Comparison of ENCODE assay signal across 14 cellular contexts in the genomic region with DNA sequence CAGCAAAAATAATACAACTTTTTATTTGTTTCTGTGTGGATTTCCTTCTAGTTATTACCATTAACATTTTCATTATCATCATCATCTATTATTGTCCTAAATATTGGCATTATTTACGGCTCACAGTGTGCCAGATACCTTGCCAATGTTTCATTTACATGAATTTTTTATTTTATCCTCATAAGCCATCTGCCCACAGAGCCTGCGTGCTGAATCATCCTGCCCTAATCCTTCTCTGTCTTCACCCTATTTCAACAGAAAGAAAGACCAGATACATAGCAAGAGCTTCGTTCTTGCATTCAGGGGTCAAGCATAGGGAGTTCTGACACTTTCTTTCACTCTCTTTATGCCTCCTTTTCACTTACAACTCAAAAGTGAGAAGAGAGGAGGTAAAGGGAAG.
DNase-seq lines count a peak whose midpoint lies in the region; ATAC-seq and TF ChIP-seq lines count a peak whose summit lies in the region.
"Had no signal": no experiment of that assay in that cellular context is flagged by ENCODE, and none has a peak within 500 bp of the region (broad histone marks: within the 10 kb centered on the region; RNA-seq: fewer than 3 reads in every experiment).

No MANE protein-coding gene starts in this region.

- H3K4me1 ChIP-seq in ACC112 (ENCODE audit: control insufficient read depth, insufficient read depth, low read length, unreplicated experiment): no peaks in the 10 kb centered on the region
- H3K4me1 ChIP-seq in adipocyte (ENCODE audit: control insufficient read depth, insufficient read depth, low read length): peaks cover 5% of the 10 kb centered on the region
- peaks cover 0 to 7% of the 10 kb centered on the region in 2 donors for H3K4me1 ChIP-seq in right atrium auricular region

- H3K36me3 ChIP-seq in ACC112 (ENCODE audit: insufficient read depth, low read length): no peaks in the 10 kb centered on the region
- H3K36me3 ChIP-seq in MG63: no peaks in the 10 kb centered on the region
- H3K36me3 ChIP-seq in adipocyte (ENCODE audit: control insufficient read depth, insufficient read depth, low read length, severe bottlenecking): no peaks in the 10 kb centered on the region
- no peaks in the 10 kb centered on the region for H3K36me3 ChIP-seq in right atrium auricular region

- H3K9me3 ChIP-seq in MG63 (peaks cover 2% of the 10 kb centered on the region; the same call in 1 of the 2 replicates), adipocyte (ENCODE audit: control insufficient read depth, low read length) (peaks cover 5% of the 10 kb centered on the region), right atrium auricular region (no peaks in the 10 kb centered on the region)

- H3K4me3 ChIP-seq in ACC112 (ENCODE audit: low read depth, low read length) (peak overlapping the region; percentile 53), MG63 (peak overlapping the region; percentile 18), adipocyte (ENCODE audit: low read length) (peak overlapping the region; percentile 69), right atrium auricular region (peak overlapping the region; percentile 13 to 29)
- H3K4me3 ChIP-seq: SK-N-MC had no signal

- peak; percentile 76 for DNase-seq in MG63
- peak; percentile 63 for DNase-seq in adipocyte (ENCODE audit: low read depth)
- DNase-seq in right atrium auricular region (ENCODE audit: low spot score): no peak
- no peak for DNase-seq in activated CD4-positive, alpha-beta T cell treated with anti-CD3 and anti-CD28 coated beads for 4 hours
- DNase-seq in iPS-NIHi11 (ENCODE audit: low spot score): no peak
- DNase-seq in NCI-H524 treated with DMSO at 0.1 percent for 48 hours (lab: John Stamatoyannopoulos, UW): no peak
- DNase-seq: activated CD4-positive, alpha-beta T cell treated with anti-CD3 and anti-CD28 coated beads, Interleukin-2, amount 50 U/mL, for 4 hours; activated naive CD8-positive, alpha-beta T cell treated with anti-CD3 and anti-CD28 coated beads, Interleukin-2, amount 10 ng/mL, durations not matched to agents 7 days and 5 days; endodermal cell; natural killer cell; stimulated activated CD4-positive, alpha-beta T cell treated with anti-CD3 and anti-CD28 coated beads, Interleukin-15, amount 100 ng/mL, for 24 hours had no signal

- H3K27me3 ChIP-seq in ACC112 (ENCODE audit: insufficient read depth, low read length): no peaks in the 10 kb centered on the region
- no peaks in the 10 kb centered on the region for H3K27me3 ChIP-seq in MG63
- no peaks in the 10 kb centered on the region for H3K27me3 ChIP-seq in adipocyte (replicated peaks; ENCODE audit: control insufficient read depth, insufficient read depth, low read length)
- H3K27me3 ChIP-seq in right atrium auricular region: no peaks in the 10 kb centered on the region

- no peaks in the 10 kb centered on the region for H3K79me2 ChIP-seq in ACC112 (ENCODE audit: control insufficient read depth, insufficient read depth, low read length, unreplicated experiment)

- H3K9ac ChIP-seq in adipocyte (ENCODE audit: low read length): peak overlapping the region; percentile 58

- no peak for ATAC-seq in GM19452 (IDR thresholded peaks at IDR 0.05; ENCODE audit: unreplicated experiment)
- ATAC-seq: natural killer cell had no signal

- TF ChIP-seq CTCF in right atrium auricular region (IDR thresholded peaks at IDR 0.05): no peak

- H3K27ac ChIP-seq in ACC112 (ENCODE audit: low read depth, low read length): no peak overlapping the region
- peak overlapping the region; percentile 37 to 70 for H3K27ac ChIP-seq in right atrium auricular region
- H3K27ac ChIP-seq: SK-N-MC had no signal

- H2AFZ ChIP-seq in ACC112 (ENCODE audit: low read length, unreplicated experiment): peak overlapping the region; percentile 40

Comparison
In these comparisons a context has a peak if more than half of its experiments do, and no peak if none do; other contexts are left out.
1. H3K4me3 ChIP-seq: peak in every context shown above with its lines; median percentile 69 in adipocyte; 53 in ACC112; 21 in right atrium auricular region; 18 in MG63.
2. DNase-seq: peak in MG63 (single experiment) and adipocyte (single experiment); none in right atrium auricular region (single experiment), activated CD4-positive, alpha-beta T cell treated with anti-CD3 and anti-CD28 coated beads for 4 hours (0 of 2), iPS-NIHi11 (single experiment) and NCI-H524 treated with DMSO at 0.1 percent for 48 hours (single experiment).